In genomic region chr12:2749580-2749979, GRCh38 we compare ENCODE assay signal across 2 cellular contexts.
A peak's percentile ranks its signal among the peaks of the same experiment; 100 is the strongest.
TF ChIP-seq lines count a peak whose summit lies in the region.

No MANE protein-coding gene starts in this region.

TF ChIP-seq in GM23338, 12 proteins besides CTCF, POLR2A, EP300 and RAD21 (continued from another document):
- TF ChIP-seq NANOG (IDR thresholded peaks at IDR 0.05; ENCODE audit: borderline replicate concordance) = no peak
- peak; percentile 4 for TF ChIP-seq REST (IDR thresholded peaks at IDR 0.05; ENCODE audit: unreplicated experiment)

TF ChIP-seq in WTC11, 78 proteins besides CTCF, POLR2A, EP300 and RAD21 (continued from another document):
- no peak for TF ChIP-seq ZBTB43 (CRISPR knock-in tag; IDR thresholded peaks at IDR 0.05)
- no peak for TF ChIP-seq PREB (CRISPR knock-in tag; IDR thresholded peaks at IDR 0.05; ENCODE audit: borderline replicate concordance)
- TF ChIP-seq ZNF138 (CRISPR knock-in tag; conservative IDR thresholded peaks at IDR 0.05) = no peak
- no peak for TF ChIP-seq ZNF121 (CRISPR knock-in tag; IDR thresholded peaks at IDR 0.05)
- no peak for TF ChIP-seq ZNF425 (CRISPR knock-in tag; conservative IDR thresholded peaks at IDR 0.05)
- TF ChIP-seq OVOL2 (CRISPR knock-in tag; IDR thresholded peaks at IDR 0.05; ENCODE audit: borderline replicate concordance) = no peak
- TF ChIP-seq MAX (CRISPR knock-in tag; IDR thresholded peaks at IDR 0.05) = no peak
- TF ChIP-seq GABPB1 (CRISPR knock-in tag; IDR thresholded peaks at IDR 0.05) = no peak
- TF ChIP-seq ATF2 (CRISPR knock-in tag; IDR thresholded peaks at IDR 0.05; ENCODE audit: borderline replicate concordance, low read depth) = no peak
- TF ChIP-seq E2F1 (CRISPR knock-in tag; IDR thresholded peaks at IDR 0.05) = no peak
- no peak for TF ChIP-seq SMAD3 (CRISPR knock-in tag; IDR thresholded peaks at IDR 0.05; ENCODE audit: borderline replicate concordance)
- TF ChIP-seq KAT7 (CRISPR knock-in tag; IDR thresholded peaks at IDR 0.05; ENCODE audit: borderline replicate concordance) = no peak
